Comparison of ENCODE assay signal across 15 cellular contexts in the genomic region with DNA sequence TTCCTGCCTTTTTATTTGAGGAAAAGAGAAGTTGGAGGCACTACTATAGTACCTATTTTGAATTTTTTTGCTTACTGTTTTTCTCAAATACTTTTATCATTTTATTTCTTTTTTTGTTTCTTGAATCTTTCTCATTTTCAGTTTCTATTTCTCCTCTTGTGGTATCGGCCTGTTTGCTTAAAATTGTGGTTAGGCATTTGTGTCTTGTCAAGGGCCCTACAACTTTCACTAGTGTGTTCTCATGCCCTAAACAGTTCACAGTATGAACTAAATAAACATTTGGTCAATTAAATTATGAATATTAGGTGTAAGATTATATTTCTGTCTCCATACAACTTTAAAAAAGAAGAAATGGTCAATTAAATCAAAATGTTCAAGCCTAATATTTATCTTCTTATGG.
DNase-seq lines count a peak whose midpoint lies in the region; ATAC-seq and TF ChIP-seq lines count a peak whose summit lies in the region.
"Had no signal": no experiment of that assay in that cellular context is flagged by ENCODE, and none has a peak within 500 bp of the region (broad histone marks: within the 10 kb centered on the region; RNA-seq: fewer than 3 reads in every experiment).

No MANE protein-coding gene starts in this region.

- H3K36me3 ChIP-seq in MM.1S (replicated peaks; ENCODE audit: insufficient read depth, low read length), result no peaks in the 10 kb centered on the region

- no peaks in the 10 kb centered on the region for H3F3A ChIP-seq in MM.1S (ENCODE audit: insufficient read depth, low read length)

- TF ChIP-seq CTCF in MM.1S (IDR thresholded peaks at IDR 0.05; ENCODE audit: low read length), result no peak
- no peak for TF ChIP-seq CTCF in mesothelial cell of epicardium (IDR thresholded peaks at IDR 0.05; ENCODE audit: unreplicated experiment)

- no peaks in the 10 kb centered on the region for H4K20me1 ChIP-seq in MM.1S (ENCODE audit: insufficient read depth, low read length)

- H3K9me2 ChIP-seq in MM.1S (replicated peaks; ENCODE audit: insufficient read depth, low read length), result no peaks in the 10 kb centered on the region

- no peak overlapping the region for H3K4me2 ChIP-seq in MM.1S (ENCODE audit: low read depth, low read length)

- no peaks in the 10 kb centered on the region for H3K4me1 ChIP-seq in MM.1S (ENCODE audit: low read length)

- H3K4me1 Mint-ChIP-seq in mesothelial cell of epicardium, result peaks cover 7% of the 10 kb centered on the region
- H3K4me1 Mint-ChIP-seq: B cell had no signal

- peaks cover 61% of the 10 kb centered on the region for H3K27me3 ChIP-seq in MM.1S (replicated peaks; ENCODE audit: insufficient read depth, low read length)

- H3K36me3 Mint-ChIP-seq in mesothelial cell of epicardium, result no peaks in the 10 kb centered on the region

- no peak overlapping the region for H3K9ac ChIP-seq in MM.1S (ENCODE audit: low read length)

- H3K4me3 Mint-ChIP-seq in mesothelial cell of epicardium, result no peak overlapping the region
- H3K4me3 Mint-ChIP-seq: B cell; CD4-positive, alpha-beta T cell; HFFc6 had no signal

- H3K9me3 ChIP-seq in MM.1S (replicated peaks; ENCODE audit: insufficient read depth, low read length), result no peaks in the 10 kb centered on the region

- DNase-seq in MM.1S (peak; percentile 77), SW480 (ENCODE audit: low spot score) (no peak), mesothelial cell of epicardium (ENCODE audit: low spot score in 2 of 2, unreplicated experiment in 2 of 2) (no peak), G401 (ENCODE audit: low spot score) (no peak)
- DNase-seq in activated CD8-positive, alpha-beta memory T cell treated with anti-CD3 and anti-CD28 coated beads, Interleukin-2, amount 50 U/mL, for 48 hours, result no peak
- DNase-seq: C1 segment of cervical spinal cord; CD4-positive, alpha-beta T cell; DMS79; HCEC 1CT; HFFc6; Karpas-422 had no signal

- in situ Hi-C loops in G401 (cut with HindIII; ENCODE audit: low sequenced_read_pairs), result no loop called here

- no peaks in the 10 kb centered on the region for H3K9me3 Mint-ChIP-seq in mesothelial cell of epicardium

- peak; percentile 59 for ATAC-seq in GM18867 (IDR thresholded peaks at IDR 0.05; ENCODE audit: unreplicated experiment)
- ATAC-seq in HG02981 (IDR thresholded peaks at IDR 0.05; ENCODE audit: unreplicated experiment), result peak; percentile 68

- H3K79me2 ChIP-seq in MM.1S (ENCODE audit: low read length), result no peaks in the 10 kb centered on the region

- no peak overlapping the region for H3K27ac ChIP-seq in MM.1S (ENCODE audit: low read length)
- H3K27ac ChIP-seq: HL-60 had no signal

- no peak overlapping the region for H3K27ac Mint-ChIP-seq in mesothelial cell of epicardium
- H3K27ac Mint-ChIP-seq: B cell; CD4-positive, alpha-beta T cell; HFFc6 had no signal

- no peak overlapping the region for H2AFZ ChIP-seq in MM.1S (ENCODE audit: low read length)

- no peak overlapping the region for H3K4me3 ChIP-seq in MM.1S (ENCODE audit: low read length)

- H3K27me3 Mint-ChIP-seq in mesothelial cell of epicardium (ENCODE audit: low read depth), result peaks cover 6% of the 10 kb centered on the region
- H3K27me3 Mint-ChIP-seq: B cell; CD4-positive, alpha-beta T cell had no signal
